1 cellular context compared by ENCODE assay signal in the genomic region with DNA sequence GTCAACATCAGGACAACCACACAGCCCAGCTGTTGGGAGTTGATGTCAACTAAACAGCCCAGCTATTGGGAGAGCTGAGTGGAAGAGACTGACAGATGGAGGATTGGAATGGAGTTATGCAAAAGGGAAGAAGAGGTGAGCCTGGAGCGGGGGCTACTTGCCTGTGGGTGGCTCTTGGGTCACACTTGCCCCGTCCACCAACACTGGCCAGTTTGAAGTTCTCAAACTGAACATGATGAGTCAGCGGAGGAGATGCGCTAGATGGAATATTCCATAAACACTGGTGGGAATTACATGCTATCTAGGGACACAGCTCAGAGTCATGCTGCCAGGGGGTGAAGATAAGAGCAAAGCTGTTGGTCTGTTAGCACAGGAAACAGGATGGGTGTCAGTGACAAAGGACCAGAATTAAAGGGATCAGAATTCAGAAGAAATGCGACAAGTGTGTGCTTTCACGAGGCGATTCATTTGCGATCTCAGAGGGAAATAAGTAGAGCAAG.
TF ChIP-seq lines count a peak whose summit lies in the region.

No MANE protein-coding gene starts in this region.

TF ChIP-seq in K562, 482 proteins besides CTCF, POLR2A, EP300 and RAD21 (continued from another document and continues in another):
- TF ChIP-seq, protein P1, sequence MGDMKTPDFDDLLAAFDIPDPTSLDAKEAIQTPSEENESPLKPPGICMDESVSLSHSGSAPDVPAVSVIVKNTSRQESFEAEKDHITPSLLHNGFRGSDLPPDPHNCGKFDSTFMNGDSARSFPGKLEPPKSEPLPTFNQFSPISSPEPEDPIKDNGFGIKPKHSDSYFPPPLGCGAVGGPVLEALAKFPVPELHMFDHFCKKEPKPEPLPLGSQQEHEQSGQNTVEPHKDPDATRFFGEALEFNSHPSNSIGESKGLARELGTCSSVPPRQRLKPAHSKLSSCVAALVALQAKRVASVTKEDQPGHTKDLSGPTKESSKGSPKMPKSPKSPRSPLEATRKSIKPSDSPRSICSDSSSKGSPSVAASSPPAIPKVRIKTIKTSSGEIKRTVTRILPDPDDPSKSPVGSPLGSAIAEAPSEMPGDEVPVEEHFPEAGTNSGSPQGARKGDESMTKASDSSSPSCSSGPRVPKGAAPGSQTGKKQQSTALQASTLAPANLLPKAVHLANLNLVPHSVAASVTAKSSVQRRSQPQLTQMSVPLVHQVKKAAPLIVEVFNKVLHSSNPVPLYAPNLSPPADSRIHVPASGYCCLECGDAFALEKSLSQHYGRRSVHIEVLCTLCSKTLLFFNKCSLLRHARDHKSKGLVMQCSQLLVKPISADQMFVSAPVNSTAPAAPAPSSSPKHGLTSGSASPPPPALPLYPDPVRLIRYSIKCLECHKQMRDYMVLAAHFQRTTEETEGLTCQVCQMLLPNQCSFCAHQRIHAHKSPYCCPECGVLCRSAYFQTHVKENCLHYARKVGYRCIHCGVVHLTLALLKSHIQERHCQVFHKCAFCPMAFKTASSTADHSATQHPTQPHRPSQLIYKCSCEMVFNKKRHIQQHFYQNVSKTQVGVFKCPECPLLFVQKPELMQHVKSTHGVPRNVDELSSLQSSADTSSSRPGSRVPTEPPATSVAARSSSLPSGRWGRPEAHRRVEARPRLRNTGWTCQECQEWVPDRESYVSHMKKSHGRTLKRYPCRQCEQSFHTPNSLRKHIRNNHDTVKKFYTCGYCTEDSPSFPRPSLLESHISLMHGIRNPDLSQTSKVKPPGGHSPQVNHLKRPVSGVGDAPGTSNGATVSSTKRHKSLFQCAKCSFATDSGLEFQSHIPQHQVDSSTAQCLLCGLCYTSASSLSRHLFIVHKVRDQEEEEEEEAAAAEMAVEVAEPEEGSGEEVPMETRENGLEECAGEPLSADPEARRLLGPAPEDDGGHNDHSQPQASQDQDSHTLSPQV (IDR thresholded peaks at IDR 0.05), result peak; percentile 88
- TF ChIP-seq ZNF197 (CRISPR knock-in tag; IDR thresholded peaks at IDR 0.05; ENCODE audit: low read depth) (no peak), ZNF778 (CRISPR knock-in tag; IDR thresholded peaks at IDR 0.05) (no peak), ARID2 (IDR thresholded peaks at IDR 0.05) (no peak), ZNF668 (CRISPR knock-in tag; IDR thresholded peaks at IDR 0.05) (no peak), FOXK1 (CRISPR knock-in tag; IDR thresholded peaks at IDR 0.05; ENCODE audit: borderline replicate concordance) (no peak), ZNF133 (CRISPR knock-in tag; IDR thresholded peaks at IDR 0.05) (no peak), BRF1 (IDR thresholded peaks at IDR 0.05; ENCODE audit: borderline replicate concordance, extremely low read depth, insufficient read length) (no peak), ERF (CRISPR knock-in tag; IDR thresholded peaks at IDR 0.05) (no peak), RCOR1 (IDR thresholded peaks at IDR 0.05; ENCODE audit: borderline replicate concordance in 1 of 2, low read depth in 2 of 2, low read length in 2 of 2) (peak; percentile 46 to 94; a peak in 3 of 4 replicates), RFX1 (IDR thresholded peaks at IDR 0.05) (no peak), ATF7 (IDR thresholded peaks at IDR 0.05) (peak; percentile 86), NFIC (IDR thresholded peaks at IDR 0.05) (peak; percentile 87), ETV6 (IDR thresholded peaks at IDR 0.05; ENCODE audit: borderline replicate concordance in 1 of 2, low read depth in 2 of 2, low read length in 1 of 2) (no peak; a peak in 1 of 4 replicates), ETV6 (CRISPR knock-in tag; IDR thresholded peaks at IDR 0.05; ENCODE audit: borderline replicate concordance) (no peak), FUS (optimal IDR thresholded peaks at IDR 0.05; ENCODE audit: low read depth, low read length) (no peak), GTF2F1 (IDR thresholded peaks at IDR 0.05; ENCODE audit: low read depth, low read length) (no peak), JUNB (CRISPR knock-in tag; conservative IDR thresholded peaks at IDR 0.05) (no peak), MECOM (CRISPR knock-in tag; IDR thresholded peaks at IDR 0.05) (0 out of 2 replicates have a peak, but pooled peaks have one; percentile 50), NFRKB (IDR thresholded peaks at IDR 0.05; ENCODE audit: low read depth) (no peak), MTA3 (IDR thresholded peaks at IDR 0.05; ENCODE audit: borderline replicate concordance) (peak; percentile 80), HNRNPLL (IDR thresholded peaks at IDR 0.05; ENCODE audit: low read depth, low read length, poor library complexity, severe bottlenecking) (no peak), SRSF7 (optimal IDR thresholded peaks at IDR 0.05; ENCODE audit: low read depth, low read length) (no peak), PHB2 (IDR thresholded peaks at IDR 0.05; ENCODE audit: low read depth) (peak; percentile 79), ARNT (IDR thresholded peaks at IDR 0.05) (peak; percentile 85), MCM5 (IDR thresholded peaks at IDR 0.05; ENCODE audit: low read depth) (no peak), FOXP1 (CRISPR knock-in tag; IDR thresholded peaks at IDR 0.05) (no peak), ILF3 (IDR thresholded peaks at IDR 0.05; ENCODE audit: borderline replicate concordance) (no peak), NR2C1 (IDR thresholded peaks at IDR 0.05) (no peak), NR2C1 (tag; IDR thresholded peaks at IDR 0.05) (peak; percentile 71), SNIP1 (IDR thresholded peaks at IDR 0.05; ENCODE audit: low read depth) (no peak), TOE1 (IDR thresholded peaks at IDR 0.05; ENCODE audit: borderline replicate concordance) (no peak; the same call in 1 of the 2 replicates), TOE1 (CRISPR knock-in tag; IDR thresholded peaks at IDR 0.05; ENCODE audit: borderline replicate concordance, low read depth) (no peak), ZNF282 (CRISPR knock-in tag; IDR thresholded peaks at IDR 0.05) (no peak), CBX5 (IDR thresholded peaks at IDR 0.05; ENCODE audit: borderline replicate concordance, low read depth) (no peak), ADNP (tag; IDR thresholded peaks at IDR 0.05) (no peak), NELFE (IDR thresholded peaks at IDR 0.05; ENCODE audit: insufficient read depth, insufficient read length) (no peak), NCOR1 (IDR thresholded peaks at IDR 0.05) (peak; percentile 97), MXI1 (IDR thresholded peaks at IDR 0.05; ENCODE audit: low read depth, low read length) (0 out of 2 replicates have a peak, but pooled peaks have one; percentile 47), LCOR (CRISPR knock-in tag; IDR thresholded peaks at IDR 0.05) (peak; percentile 76), MYC (IDR thresholded peaks at IDR 0.05; ENCODE audit: low read depth, low read length) (peak; percentile 67), MYC (CRISPR knock-in tag; IDR thresholded peaks at IDR 0.05; ENCODE audit: borderline replicate concordance, low read depth) (no peak), ARID1B (IDR thresholded peaks at IDR 0.05) (peak; percentile 98), MCM7 (IDR thresholded peaks at IDR 0.05) (no peak), ZNF3 (CRISPR knock-in tag; IDR thresholded peaks at IDR 0.05) (no peak), SRF (CRISPR knock-in tag; IDR thresholded peaks at IDR 0.05) (no peak), EHMT2 (IDR thresholded peaks at IDR 0.05) (peak; percentile 81), RBM34 (IDR thresholded peaks at IDR 0.05; ENCODE audit: borderline replicate concordance, insufficient read depth, low read length) (no peak), ZNF695 (CRISPR knock-in tag; IDR thresholded peaks at IDR 0.05) (no peak), TBL1XR1 (IDR thresholded peaks at IDR 0.05; ENCODE audit: low read length in 2 of 2) (peak; percentile 69 to 97; a peak in 2 of 4 replicates)
- TF ChIP-seq, protein P2, sequence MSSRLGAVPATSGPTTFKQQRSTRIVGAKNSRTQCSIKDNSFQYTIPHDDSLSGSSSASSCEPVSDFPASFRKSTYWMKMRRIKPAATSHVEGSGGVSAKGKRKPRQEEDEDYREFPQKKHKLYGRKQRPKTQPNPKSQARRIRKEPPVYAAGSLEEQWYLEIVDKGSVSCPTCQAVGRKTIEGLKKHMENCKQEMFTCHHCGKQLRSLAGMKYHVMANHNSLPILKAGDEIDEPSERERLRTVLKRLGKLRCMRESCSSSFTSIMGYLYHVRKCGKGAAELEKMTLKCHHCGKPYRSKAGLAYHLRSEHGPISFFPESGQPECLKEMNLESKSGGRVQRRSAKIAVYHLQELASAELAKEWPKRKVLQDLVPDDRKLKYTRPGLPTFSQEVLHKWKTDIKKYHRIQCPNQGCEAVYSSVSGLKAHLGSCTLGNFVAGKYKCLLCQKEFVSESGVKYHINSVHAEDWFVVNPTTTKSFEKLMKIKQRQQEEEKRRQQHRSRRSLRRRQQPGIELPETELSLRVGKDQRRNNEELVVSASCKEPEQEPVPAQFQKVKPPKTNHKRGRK (tag; IDR thresholded peaks at IDR 0.05), result no peak
- TF ChIP-seq, protein P3, sequence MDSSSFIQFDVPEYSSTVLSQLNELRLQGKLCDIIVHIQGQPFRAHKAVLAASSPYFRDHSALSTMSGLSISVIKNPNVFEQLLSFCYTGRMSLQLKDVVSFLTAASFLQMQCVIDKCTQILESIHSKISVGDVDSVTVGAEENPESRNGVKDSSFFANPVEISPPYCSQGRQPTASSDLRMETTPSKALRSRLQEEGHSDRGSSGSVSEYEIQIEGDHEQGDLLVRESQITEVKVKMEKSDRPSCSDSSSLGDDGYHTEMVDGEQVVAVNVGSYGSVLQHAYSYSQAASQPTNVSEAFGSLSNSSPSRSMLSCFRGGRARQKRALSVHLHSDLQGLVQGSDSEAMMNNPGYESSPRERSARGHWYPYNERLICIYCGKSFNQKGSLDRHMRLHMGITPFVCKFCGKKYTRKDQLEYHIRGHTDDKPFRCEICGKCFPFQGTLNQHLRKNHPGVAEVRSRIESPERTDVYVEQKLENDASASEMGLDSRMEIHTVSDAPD (CRISPR knock-in tag; IDR thresholded peaks at IDR 0.05), result no peak
- TF ChIP-seq, protein P4, sequence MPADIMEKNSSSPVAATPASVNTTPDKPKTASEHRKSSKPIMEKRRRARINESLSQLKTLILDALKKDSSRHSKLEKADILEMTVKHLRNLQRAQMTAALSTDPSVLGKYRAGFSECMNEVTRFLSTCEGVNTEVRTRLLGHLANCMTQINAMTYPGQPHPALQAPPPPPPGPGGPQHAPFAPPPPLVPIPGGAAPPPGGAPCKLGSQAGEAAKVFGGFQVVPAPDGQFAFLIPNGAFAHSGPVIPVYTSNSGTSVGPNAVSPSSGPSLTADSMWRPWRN (IDR thresholded peaks at IDR 0.05; ENCODE audit: low read depth), result peak; percentile 54; the same call in 1 of the 2 replicates
- TF ChIP-seq, protein P5, sequence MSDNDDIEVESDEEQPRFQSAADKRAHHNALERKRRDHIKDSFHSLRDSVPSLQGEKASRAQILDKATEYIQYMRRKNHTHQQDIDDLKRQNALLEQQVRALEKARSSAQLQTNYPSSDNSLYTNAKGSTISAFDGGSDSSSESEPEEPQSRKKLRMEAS (CRISPR knock-in tag; IDR thresholded peaks at IDR 0.05), result no peak
- TF ChIP-seq, protein P6, sequence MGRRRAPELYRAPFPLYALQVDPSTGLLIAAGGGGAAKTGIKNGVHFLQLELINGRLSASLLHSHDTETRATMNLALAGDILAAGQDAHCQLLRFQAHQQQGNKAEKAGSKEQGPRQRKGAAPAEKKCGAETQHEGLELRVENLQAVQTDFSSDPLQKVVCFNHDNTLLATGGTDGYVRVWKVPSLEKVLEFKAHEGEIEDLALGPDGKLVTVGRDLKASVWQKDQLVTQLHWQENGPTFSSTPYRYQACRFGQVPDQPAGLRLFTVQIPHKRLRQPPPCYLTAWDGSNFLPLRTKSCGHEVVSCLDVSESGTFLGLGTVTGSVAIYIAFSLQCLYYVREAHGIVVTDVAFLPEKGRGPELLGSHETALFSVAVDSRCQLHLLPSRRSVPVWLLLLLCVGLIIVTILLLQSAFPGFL (CRISPR knock-in tag; IDR thresholded peaks at IDR 0.05), result no peak
- TF ChIP-seq, protein P7, sequence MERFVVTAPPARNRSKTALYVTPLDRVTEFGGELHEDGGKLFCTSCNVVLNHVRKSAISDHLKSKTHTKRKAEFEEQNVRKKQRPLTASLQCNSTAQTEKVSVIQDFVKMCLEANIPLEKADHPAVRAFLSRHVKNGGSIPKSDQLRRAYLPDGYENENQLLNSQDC (CRISPR knock-in tag; IDR thresholded peaks at IDR 0.05), result no peak
- TF ChIP-seq, protein P8, sequence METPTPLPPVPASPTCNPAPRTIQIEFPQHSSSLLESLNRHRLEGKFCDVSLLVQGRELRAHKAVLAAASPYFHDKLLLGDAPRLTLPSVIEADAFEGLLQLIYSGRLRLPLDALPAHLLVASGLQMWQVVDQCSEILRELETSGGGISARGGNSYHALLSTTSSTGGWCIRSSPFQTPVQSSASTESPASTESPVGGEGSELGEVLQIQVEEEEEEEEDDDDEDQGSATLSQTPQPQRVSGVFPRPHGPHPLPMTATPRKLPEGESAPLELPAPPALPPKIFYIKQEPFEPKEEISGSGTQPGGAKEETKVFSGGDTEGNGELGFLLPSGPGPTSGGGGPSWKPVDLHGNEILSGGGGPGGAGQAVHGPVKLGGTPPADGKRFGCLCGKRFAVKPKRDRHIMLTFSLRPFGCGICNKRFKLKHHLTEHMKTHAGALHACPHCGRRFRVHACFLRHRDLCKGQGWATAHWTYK (CRISPR knock-in tag; IDR thresholded peaks at IDR 0.05), result no peak
- TF ChIP-seq, protein P9, sequence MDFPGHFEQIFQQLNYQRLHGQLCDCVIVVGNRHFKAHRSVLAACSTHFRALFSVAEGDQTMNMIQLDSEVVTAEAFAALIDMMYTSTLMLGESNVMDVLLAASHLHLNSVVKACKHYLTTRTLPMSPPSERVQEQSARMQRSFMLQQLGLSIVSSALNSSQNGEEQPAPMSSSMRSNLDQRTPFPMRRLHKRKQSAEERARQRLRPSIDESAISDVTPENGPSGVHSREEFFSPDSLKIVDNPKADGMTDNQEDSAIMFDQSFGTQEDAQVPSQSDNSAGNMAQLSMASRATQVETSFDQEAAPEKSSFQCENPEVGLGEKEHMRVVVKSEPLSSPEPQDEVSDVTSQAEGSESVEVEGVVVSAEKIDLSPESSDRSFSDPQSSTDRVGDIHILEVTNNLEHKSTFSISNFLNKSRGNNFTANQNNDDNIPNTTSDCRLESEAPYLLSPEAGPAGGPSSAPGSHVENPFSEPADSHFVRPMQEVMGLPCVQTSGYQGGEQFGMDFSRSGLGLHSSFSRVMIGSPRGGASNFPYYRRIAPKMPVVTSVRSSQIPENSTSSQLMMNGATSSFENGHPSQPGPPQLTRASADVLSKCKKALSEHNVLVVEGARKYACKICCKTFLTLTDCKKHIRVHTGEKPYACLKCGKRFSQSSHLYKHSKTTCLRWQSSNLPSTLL (IDR thresholded peaks at IDR 0.05), result no peak
- TF ChIP-seq, protein P10, sequence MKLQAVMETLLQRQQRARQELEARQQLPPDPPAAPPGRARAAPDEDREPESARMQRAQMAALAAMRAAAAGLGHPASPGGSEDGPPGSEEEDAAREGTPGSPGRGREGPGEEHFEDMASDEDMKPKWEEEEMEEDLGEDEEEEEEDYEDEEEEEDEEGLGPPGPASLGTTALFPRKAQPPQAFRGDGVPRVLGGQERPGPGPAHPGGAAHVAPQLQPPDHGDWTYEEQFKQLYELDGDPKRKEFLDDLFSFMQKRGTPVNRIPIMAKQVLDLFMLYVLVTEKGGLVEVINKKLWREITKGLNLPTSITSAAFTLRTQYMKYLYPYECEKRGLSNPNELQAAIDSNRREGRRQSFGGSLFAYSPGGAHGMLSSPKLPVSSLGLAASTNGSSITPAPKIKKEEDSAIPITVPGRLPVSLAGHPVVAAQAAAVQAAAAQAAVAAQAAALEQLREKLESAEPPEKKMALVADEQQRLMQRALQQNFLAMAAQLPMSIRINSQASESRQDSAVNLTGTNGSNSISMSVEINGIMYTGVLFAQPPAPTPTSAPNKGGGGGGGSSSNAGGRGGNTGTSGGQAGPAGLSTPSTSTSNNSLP (IDR thresholded peaks at IDR 0.05; ENCODE audit: borderline replicate concordance, low read depth, low read length), result peak; percentile 76; the same call in 1 of the 2 replicates
